ENCODE assay signal across 1 cellular context in genomic region chr11:46381836-46382643, GRCh38.
TF ChIP-seq lines count a peak whose summit lies in the region.

No MANE protein-coding gene starts in this region.

TF ChIP-seq in GM12878, 131 proteins besides CTCF, POLR2A, EP300 and RAD21:
- TF ChIP-seq EED (IDR thresholded peaks at IDR 0.05; ENCODE audit: low read depth) (0 out of 2 replicates have a peak, but pooled peaks have one; percentile 18), NR2F1 (conservative IDR thresholded peaks at IDR 0.05) (0 out of 2 replicates have a peak, but pooled peaks have one; percentile 47), MTA2 (IDR thresholded peaks at IDR 0.05; ENCODE audit: low read depth) (no peak), BHLHE40 (IDR thresholded peaks at IDR 0.05; ENCODE audit: borderline replicate concordance in 1 of 2, low read depth in 2 of 2, low read length in 1 of 2) (peak in 1 of 2 experiments; percentile 37; a peak in 1 of 4 replicates)
- TF ChIP-seq, protein P1, sequence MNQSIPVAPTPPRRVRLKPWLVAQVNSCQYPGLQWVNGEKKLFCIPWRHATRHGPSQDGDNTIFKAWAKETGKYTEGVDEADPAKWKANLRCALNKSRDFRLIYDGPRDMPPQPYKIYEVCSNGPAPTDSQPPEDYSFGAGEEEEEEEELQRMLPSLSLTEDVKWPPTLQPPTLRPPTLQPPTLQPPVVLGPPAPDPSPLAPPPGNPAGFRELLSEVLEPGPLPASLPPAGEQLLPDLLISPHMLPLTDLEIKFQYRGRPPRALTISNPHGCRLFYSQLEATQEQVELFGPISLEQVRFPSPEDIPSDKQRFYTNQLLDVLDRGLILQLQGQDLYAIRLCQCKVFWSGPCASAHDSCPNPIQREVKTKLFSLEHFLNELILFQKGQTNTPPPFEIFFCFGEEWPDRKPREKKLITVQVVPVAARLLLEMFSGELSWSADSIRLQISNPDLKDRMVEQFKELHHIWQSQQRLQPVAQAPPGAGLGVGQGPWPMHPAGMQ (IDR thresholded peaks at IDR 0.05; ENCODE audit: borderline replicate concordance), result no peak
- TF ChIP-seq, protein P2, sequence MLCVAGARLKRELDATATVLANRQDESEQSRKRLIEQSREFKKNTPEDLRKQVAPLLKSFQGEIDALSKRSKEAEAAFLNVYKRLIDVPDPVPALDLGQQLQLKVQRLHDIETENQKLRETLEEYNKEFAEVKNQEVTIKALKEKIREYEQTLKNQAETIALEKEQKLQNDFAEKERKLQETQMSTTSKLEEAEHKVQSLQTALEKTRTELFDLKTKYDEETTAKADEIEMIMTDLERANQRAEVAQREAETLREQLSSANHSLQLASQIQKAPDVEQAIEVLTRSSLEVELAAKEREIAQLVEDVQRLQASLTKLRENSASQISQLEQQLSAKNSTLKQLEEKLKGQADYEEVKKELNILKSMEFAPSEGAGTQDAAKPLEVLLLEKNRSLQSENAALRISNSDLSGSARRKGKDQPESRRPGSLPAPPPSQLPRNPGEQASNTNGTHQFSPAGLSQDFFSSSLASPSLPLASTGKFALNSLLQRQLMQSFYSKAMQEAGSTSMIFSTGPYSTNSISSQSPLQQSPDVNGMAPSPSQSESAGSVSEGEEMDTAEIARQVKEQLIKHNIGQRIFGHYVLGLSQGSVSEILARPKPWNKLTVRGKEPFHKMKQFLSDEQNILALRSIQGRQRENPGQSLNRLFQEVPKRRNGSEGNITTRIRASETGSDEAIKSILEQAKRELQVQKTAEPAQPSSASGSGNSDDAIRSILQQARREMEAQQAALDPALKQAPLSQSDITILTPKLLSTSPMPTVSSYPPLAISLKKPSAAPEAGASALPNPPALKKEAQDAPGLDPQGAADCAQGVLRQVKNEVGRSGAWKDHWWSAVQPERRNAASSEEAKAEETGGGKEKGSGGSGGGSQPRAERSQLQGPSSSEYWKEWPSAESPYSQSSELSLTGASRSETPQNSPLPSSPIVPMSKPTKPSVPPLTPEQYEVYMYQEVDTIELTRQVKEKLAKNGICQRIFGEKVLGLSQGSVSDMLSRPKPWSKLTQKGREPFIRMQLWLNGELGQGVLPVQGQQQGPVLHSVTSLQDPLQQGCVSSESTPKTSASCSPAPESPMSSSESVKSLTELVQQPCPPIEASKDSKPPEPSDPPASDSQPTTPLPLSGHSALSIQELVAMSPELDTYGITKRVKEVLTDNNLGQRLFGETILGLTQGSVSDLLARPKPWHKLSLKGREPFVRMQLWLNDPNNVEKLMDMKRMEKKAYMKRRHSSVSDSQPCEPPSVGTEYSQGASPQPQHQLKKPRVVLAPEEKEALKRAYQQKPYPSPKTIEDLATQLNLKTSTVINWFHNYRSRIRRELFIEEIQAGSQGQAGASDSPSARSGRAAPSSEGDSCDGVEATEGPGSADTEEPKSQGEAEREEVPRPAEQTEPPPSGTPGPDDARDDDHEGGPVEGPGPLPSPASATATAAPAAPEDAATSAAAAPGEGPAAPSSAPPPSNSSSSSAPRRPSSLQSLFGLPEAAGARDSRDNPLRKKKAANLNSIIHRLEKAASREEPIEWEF (IDR thresholded peaks at IDR 0.05; ENCODE audit: insufficient replicate concordance, low read depth, low read length), result no peak
